Comparison of ENCODE assay signal across 9 cellular contexts in the genomic region with DNA sequence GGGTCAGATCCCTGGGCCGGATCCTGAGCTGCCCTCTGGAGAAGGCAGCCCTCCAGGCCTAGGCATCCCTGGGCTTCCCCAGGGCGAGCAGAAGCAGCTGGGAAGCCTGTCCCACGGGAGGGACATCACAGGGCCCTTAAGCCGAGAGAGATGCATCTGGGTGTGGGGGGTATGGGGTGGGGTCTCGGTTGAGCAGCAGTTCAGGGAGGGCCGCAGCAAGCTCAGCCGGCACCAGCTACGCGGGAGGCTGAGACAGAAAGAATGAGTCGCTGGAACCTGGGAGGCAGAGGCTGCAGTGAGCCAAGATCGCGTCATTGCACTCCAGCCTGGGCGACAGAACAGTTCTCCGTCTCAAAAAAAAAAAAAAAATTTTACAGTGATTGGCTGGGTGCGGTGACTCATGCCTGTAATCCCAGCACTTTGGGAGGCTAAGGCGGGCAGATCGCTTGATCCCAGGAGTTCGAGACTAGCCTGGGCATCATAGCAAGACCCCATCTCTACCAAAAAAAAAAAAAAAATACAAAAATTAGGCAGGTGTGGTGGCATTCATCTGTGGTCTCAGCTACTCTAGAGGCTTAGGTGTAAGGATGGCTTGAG.
DNase-seq lines count a peak whose midpoint lies in the region; ATAC-seq and TF ChIP-seq lines count a peak whose summit lies in the region.
"Had no signal": no experiment of that assay in that cellular context is flagged by ENCODE, and none has a peak within 500 bp of the region (broad histone marks: within the 10 kb centered on the region; RNA-seq: fewer than 3 reads in every experiment).

No MANE protein-coding gene starts in this region.

- no peaks in the 10 kb centered on the region for H3K9me3 ChIP-seq in HEK293 (ENCODE audit: control insufficient read depth, insufficient read depth, low read depth, low read length)

- H3K4me1 ChIP-seq in ACC112 (ENCODE audit: control insufficient read depth, insufficient read depth, low read length, unreplicated experiment) (peaks cover 14% of the 10 kb centered on the region), HEK293 (ENCODE audit: control insufficient read depth, insufficient read depth, low read length) (no peaks in the 10 kb centered on the region)

- POLR2A ChIA-PET in HEK293 (lab: Yijun Ruan, JAX), result interaction anchor here (0.7 to 1.1 kb wide), 3 partner anchors 8 to 265 kb away, joined by 4 to 6 read pairs (median 4); no protein-coding TSS in a partner anchor

- H3K27me3 ChIP-seq in ACC112 (ENCODE audit: insufficient read depth, low read length), result peaks cover 10% of the 10 kb centered on the region; the same call in 1 of the 2 replicates

- H3K27ac ChIP-seq in ACC112 (ENCODE audit: low read depth, low read length) (no peak overlapping the region; the same call in 1 of the 2 replicates), HEK293 (ENCODE audit: extremely low read depth, low read depth, low read length) (no peak overlapping the region)

- H3K79me2 ChIP-seq in ACC112 (ENCODE audit: control insufficient read depth, insufficient read depth, low read length, unreplicated experiment), result no peaks in the 10 kb centered on the region

- H2AFZ ChIP-seq in ACC112 (ENCODE audit: low read length, unreplicated experiment), result peak overlapping the region; percentile 59

- H3K4me3 ChIP-seq in ACC112 (ENCODE audit: low read depth, low read length) (no peak overlapping the region), HEK293 (ENCODE audit: low read depth, low read length) (no peak overlapping the region)

- CTCF ChIA-PET in HEK293 (lab: Yijun Ruan, JAX), result interaction anchor here (0.7 to 1.7 kb wide), 5 partner anchors 16 to 119 kb away, joined by 3 to 4 read pairs (median 4); no protein-coding TSS in a partner anchor

- H3K36me3 ChIP-seq in ACC112 (ENCODE audit: insufficient read depth, low read length) (no peaks in the 10 kb centered on the region), HEK293 (ENCODE audit: control insufficient read depth in 2 of 2, insufficient read depth in 1 of 2, low read length in 2 of 2) (no peaks in the 10 kb centered on the region)

- no peak for TF ChIP-seq CTCF in HEK293 (tag by site-specific recombination; IDR thresholded peaks at IDR 0.05)

- ATAC-seq in HG03469 (IDR thresholded peaks at IDR 0.05; ENCODE audit: unreplicated experiment), result no peak
- no peak for ATAC-seq in GM18858 (IDR thresholded peaks at IDR 0.05; ENCODE audit: unreplicated experiment)

- peak; percentile 28 for DNase-seq in amniotic epithelial cell (ENCODE audit: low read depth)
- DNase-seq in iris pigment epithelial cell (ENCODE audit: low read depth), result peak; percentile 47
- DNase-seq in amniotic stem cell (lab: John Stamatoyannopoulos, UW), result no peak
- no peak for DNase-seq in NCI-H1694 treated with DMSO at 0.1 percent for 48 hours (lab: John Stamatoyannopoulos, UW)
- DNase-seq: activated CD4-positive, CD25-positive, alpha-beta regulatory T cell treated with anti-CD3 and anti-CD28 coated beads, Interleukin-2, amount 50 U/mL, for 72 hours had no signal

TF ChIP-seq in HEK293, 187 proteins besides CTCF, POLR2A, EP300 and RAD21 (continues in another document):
- TF ChIP-seq GFI1B (tag by site-specific recombination; IDR thresholded peaks at IDR 0.05) (peak; percentile 36; the same call in 1 of the 2 replicates), YY1 (tag by site-specific recombination; IDR thresholded peaks at IDR 0.05) (no peak), PRDM10 (tag by site-specific recombination; IDR thresholded peaks at IDR 0.05) (0 out of 2 replicates have a peak, but pooled peaks have one; percentile 20), ZNF600 (tag by site-specific recombination; IDR thresholded peaks at IDR 0.05) (peak; percentile 52; the same call in 1 of the 2 replicates), ZEB2 (tag by site-specific recombination; IDR thresholded peaks at IDR 0.05) (0 out of 2 replicates have a peak, but pooled peaks have one; percentile 58), ZNF121 (tag by site-specific recombination; IDR thresholded peaks at IDR 0.05) (peak; percentile 98), ZNF184 (tag by site-specific recombination; IDR thresholded peaks at IDR 0.05) (0 out of 2 replicates have a peak, but pooled peaks have one; percentile 49), SETDB1 (IDR thresholded peaks at IDR 0.05; ENCODE audit: insufficient read length, low read length) (peak; percentile 50), SP7 (tag by site-specific recombination; IDR thresholded peaks at IDR 0.05) (peak; percentile 72), GLIS1 (tag by site-specific recombination; IDR thresholded peaks at IDR 0.05) (peak; percentile 97), HOXD13 (CRISPR knock-in tag; IDR thresholded peaks at IDR 0.05; ENCODE audit: borderline replicate concordance) (no peak), ZNF362 (tag by site-specific recombination; IDR thresholded peaks at IDR 0.05) (peak; percentile 96), OSR2 (tag by site-specific recombination; IDR thresholded peaks at IDR 0.05) (no peak), ZIC2 (tag by site-specific recombination; IDR thresholded peaks at IDR 0.05) (peak; percentile 39; the same call in 1 of the 2 replicates), ZNF10 (tag by site-specific recombination; IDR thresholded peaks at IDR 0.05) (peak; percentile 50; the same call in 1 of the 2 replicates), ZFP3 (tag by site-specific recombination; IDR thresholded peaks at IDR 0.05; ENCODE audit: low read depth) (peak; percentile 53; the same call in 1 of the 2 replicates), ZNF792 (tag by site-specific recombination; IDR thresholded peaks at IDR 0.05) (0 out of 2 replicates have a peak, but pooled peaks have one; percentile 59), SP2 (tag by site-specific recombination; IDR thresholded peaks at IDR 0.05) (peak; percentile 29; the same call in 1 of the 2 replicates), RBAK (tag by site-specific recombination; IDR thresholded peaks at IDR 0.05) (peak; percentile 9; the same call in 1 of the 2 replicates), GLIS2 (tag by site-specific recombination; IDR thresholded peaks at IDR 0.05) (peak; percentile 44)
- TF ChIP-seq, protein P1, sequence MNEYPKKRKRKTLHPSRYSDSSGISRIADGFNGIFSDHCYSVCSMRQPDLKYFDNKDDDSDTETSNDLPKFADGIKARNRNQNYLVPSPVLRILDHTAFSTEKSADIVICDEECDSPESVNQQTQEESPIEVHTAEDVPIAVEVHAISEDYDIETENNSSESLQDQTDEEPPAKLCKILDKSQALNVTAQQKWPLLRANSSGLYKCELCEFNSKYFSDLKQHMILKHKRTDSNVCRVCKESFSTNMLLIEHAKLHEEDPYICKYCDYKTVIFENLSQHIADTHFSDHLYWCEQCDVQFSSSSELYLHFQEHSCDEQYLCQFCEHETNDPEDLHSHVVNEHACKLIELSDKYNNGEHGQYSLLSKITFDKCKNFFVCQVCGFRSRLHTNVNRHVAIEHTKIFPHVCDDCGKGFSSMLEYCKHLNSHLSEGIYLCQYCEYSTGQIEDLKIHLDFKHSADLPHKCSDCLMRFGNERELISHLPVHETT (tag by site-specific recombination; IDR thresholded peaks at IDR 0.05), result peak; percentile 75; the same call in 1 of the 2 replicates

Comparison
In these comparisons a context has a peak if more than half of its experiments do, and no peak if none do; other contexts are left out.
1. DNase-seq: peak in amniotic epithelial cell (single experiment) and iris pigment epithelial cell (single experiment); none in amniotic stem cell (single experiment) and NCI-H1694 treated with DMSO at 0.1 percent for 48 hours (single experiment).